ENCODE assay signal across 16 cellular contexts in the genomic region with DNA sequence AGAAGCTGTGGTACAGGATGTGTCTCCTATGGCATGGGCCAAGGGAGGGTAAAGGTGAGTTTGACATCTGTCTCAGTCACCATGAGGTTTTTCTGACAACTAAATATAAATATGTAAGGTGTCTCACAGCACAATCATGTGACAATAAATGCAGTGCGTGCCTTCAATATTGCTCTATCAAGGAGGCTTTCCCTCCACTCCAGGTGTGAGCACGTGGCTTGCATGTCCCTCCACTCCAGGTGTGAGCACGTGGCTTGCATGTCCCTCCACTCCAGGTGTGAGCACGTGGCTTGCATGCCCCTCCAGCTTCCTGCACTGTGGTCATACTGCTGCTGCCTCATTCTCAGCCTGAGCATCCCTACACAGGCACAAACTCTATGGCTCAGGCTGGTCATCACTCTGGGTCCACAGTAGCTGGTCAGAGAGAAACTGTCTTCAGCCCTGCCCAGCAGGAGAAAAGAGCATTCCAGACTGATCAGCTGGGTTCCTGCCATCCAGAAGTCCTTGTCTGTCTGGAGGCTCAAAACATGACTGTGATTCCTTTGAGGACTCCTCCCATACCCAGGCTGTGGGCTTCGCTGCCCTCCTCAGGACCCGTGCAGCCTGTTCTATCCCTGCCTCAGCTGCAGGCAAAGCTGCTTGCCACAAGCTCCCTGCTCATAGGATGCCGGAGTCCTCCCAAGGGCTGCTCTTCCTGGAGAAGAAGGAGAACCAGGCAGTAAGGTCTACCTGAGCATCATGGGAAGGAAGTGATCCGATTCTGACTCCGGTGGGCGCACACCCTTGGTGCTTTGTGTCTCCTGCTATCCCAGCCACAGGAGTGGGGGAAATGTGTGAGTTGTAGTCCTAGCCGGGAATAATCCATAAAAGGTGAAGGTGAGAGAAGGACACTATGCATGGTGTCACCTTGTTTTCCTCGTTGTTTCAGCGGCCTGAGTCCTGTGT. TPM values are rescaled to one million over a fixed set of nuclear protein-coding genes. Genes with fewer than 3 reads are reported as not detected.
DNase-seq lines count a peak whose midpoint lies in the region; ATAC-seq, FAIRE-seq and TF ChIP-seq lines count a peak whose summit lies in the region.
"Had no signal": no experiment of that assay in that cellular context is flagged by ENCODE, and none has a peak within 500 bp of the region (broad histone marks: within the 10 kb centered on the region; RNA-seq: fewer than 3 reads in every experiment).

No MANE protein-coding gene starts in this region.

- CTCF ChIA-PET in RWPE1 (lab: Yijun Ruan, JAX) = no interaction called here
- CTCF ChIA-PET in MCF 10A (lab: Yijun Ruan, JAX) = interaction anchor here (0.5 to 1.9 kb wide), 4 partner anchors 9 to 516 kb away, joined by 3 to 6 read pairs (median 4); no protein-coding TSS in a partner anchor

- no peaks in the 10 kb centered on the region for H3K27me3 Mint-ChIP-seq in MCF 10A (ENCODE audit: insufficient read depth, unreplicated experiment)

- peaks cover 18% of the 10 kb centered on the region for H3K4me1 Mint-ChIP-seq in MCF 10A (ENCODE audit: insufficient read depth, unreplicated experiment)

- POLR2A ChIA-PET in RWPE1 (lab: Yijun Ruan, JAX; ENCODE audit: low non-redundant PET) = no interaction called here
- POLR2A ChIA-PET in MCF 10A (lab: Yijun Ruan, JAX) = interaction anchor here (0.7 to 1.1 kb wide), 4 partner anchors 14 to 208 kb away, joined by 3 to 5 read pairs (median 4); no protein-coding TSS in a partner anchor

- peak overlapping the region; percentile 74 for H3K27ac ChIP-seq in RWPE1
- H3K27ac ChIP-seq: colonic mucosa, ovary, sigmoid colon, transverse colon had no signal

- intact Hi-C loops in MCF 10A (cut with micrococcal nuclease) = loop anchor here (5.0 kb wide), 1 partner anchor 99 kb away; no protein-coding TSS in a partner anchor

- peak; percentile 99 for FAIRE-seq in urothelium cell line (lab: Jason Lieb, UNC)
- FAIRE-seq: frontal cortex had no signal

- no TSS peak for BruUV-seq in MCF 10A (replicated peaks; lab: Mats Ljungman, UMichigan)

- TF ChIP-seq CTCF in RWPE1 (conservative IDR thresholded peaks at IDR 0.05; ENCODE audit: low read depth) (no peak), MCF 10A (IDR thresholded peaks at IDR 0.05; ENCODE audit: unreplicated experiment) (no peak)

- DNase-seq in stimulated activated CD4-positive, alpha-beta T cell treated with anti-CD3 and anti-CD28 coated beads, Interleukin-1b, Interleukin-23, amount 100 ng/mL, for 48 hours = peak; percentile 15
- no peak for DNase-seq in stimulated activated CD4-positive, alpha-beta T cell treated with anti-CD3 and anti-CD28 coated beads, Interleukin-2, amount 100 ng/mL, for 48 hours
- DNase-seq in RWPE1 (ENCODE audit: low spot score) (no peak), MCF 10A (ENCODE audit: unreplicated experiment) (no peak), urothelium cell line (ENCODE audit: low spot score) (no peak), SHP77 treated with DMSO at 0.1 percent for 48 hours (lab: John Stamatoyannopoulos, UW) (no peak)
- DNase-seq: colonic mucosa, DMS 273 treated with DMSO at 0.1 percent for 48 hours, NCI-H2081 treated with DMSO at 0.1 percent for 48 hours, NCI-H69, ovary, sigmoid colon, transverse colon had no signal

- H3K36me3 Mint-ChIP-seq in MCF 10A (ENCODE audit: insufficient read depth, unreplicated experiment) = no peaks in the 10 kb centered on the region

- ATAC-seq in HG03571 (IDR thresholded peaks at IDR 0.05; ENCODE audit: unreplicated experiment) (no peak), GM21360 (IDR thresholded peaks at IDR 0.05; ENCODE audit: unreplicated experiment) (no peak)

- peak overlapping the region; percentile 75 for H3K27ac Mint-ChIP-seq in MCF 10A (ENCODE audit: low read depth, unreplicated experiment)

- H3K4me3 Mint-ChIP-seq in MCF 10A (ENCODE audit: unreplicated experiment) = no peak overlapping the region

- H3K9me3 Mint-ChIP-seq in MCF 10A (ENCODE audit: unreplicated experiment) = no peaks in the 10 kb centered on the region

RNA-seq across cellular contexts. Expression of a gene that starts 33.4 kb away (rescaled TPM):
- not detected in 2 replicates for total RNA-seq in MCF 10A (2022)
- total RNA-seq: colonic mucosa, frontal cortex, ovary, sigmoid colon, transverse colon had no signal
